ENCODE assay signal across 8 cellular contexts in the genomic region with DNA sequence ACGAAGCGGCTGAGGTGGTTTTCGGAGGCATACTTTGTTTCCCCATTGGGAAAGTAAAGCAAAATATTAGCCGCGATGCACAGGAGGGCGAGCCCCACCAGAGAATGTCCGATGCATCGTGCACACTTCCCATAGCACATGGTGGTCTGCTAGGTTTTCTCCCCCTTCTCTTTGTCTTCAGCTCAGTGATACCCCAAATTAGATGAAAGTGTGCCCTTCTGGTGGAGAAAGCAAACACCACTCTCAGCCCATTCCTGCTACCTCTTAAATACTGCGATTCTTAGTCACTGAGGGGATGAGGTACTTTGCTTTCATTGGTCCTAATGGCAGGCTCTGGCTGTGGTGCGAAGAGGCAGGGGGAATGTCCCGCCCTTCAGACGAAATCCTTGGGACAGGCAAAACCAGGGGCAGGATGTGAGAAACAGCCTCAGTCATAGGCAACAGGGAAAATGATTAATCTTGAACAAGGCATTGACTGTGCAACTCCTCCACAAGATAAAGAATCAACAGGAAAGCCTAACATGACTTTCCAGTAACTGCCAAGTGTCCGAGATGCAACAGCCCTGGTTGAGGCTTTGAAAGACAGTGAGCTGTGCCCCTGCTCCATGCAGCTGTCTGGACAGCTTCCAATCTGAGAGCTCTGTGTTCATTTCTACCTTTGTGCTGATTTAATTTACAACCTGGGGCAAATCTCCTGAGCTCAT. TPM values are rescaled to one million over a fixed set of nuclear protein-coding genes. Genes with fewer than 3 reads are reported as not detected.
A peak's percentile ranks its signal among the peaks of the same experiment; 100 is the strongest.
DNase-seq lines count a peak whose midpoint lies in the region; ATAC-seq and TF ChIP-seq lines count a peak whose summit lies in the region.

A gene with protein sequence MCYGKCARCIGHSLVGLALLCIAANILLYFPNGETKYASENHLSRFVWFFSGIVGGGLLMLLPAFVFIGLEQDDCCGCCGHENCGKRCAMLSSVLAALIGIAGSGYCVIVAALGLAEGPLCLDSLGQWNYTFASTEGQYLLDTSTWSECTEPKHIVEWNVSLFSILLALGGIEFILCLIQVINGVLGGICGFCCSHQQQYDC (minus strand): TSS at position 242 of the 704 bp plus-strand sequence. CDS start 102 bp downstream, at position 140.

- H3K27ac ChIP-seq in PC-3 (ENCODE audit: low read length), result peak within 1 kb of the TSS; percentile 99
- H3K27ac ChIP-seq in naive thymus-derived CD4-positive, alpha-beta T cell (ENCODE audit: low read depth, low read length), result no peak within 1 kb of the TSS
- no peak within 1 kb of the TSS for H3K27ac ChIP-seq in substantia nigra (ENCODE audit: low read depth, low read length, poor library complexity, severe bottlenecking)

- TSS peak; percentile 93 for BruUV-seq in PC-3 (replicated peaks; lab: Mats Ljungman, UMichigan)

- H3K4me2 ChIP-seq in PC-3 (ENCODE audit: low read length), result peak within 1 kb of the TSS; percentile 92

- H3K9me3 Mint-ChIP-seq in naive thymus-derived CD4-positive, alpha-beta T cell, result peaks cover 0 to 22% (median 3%) of the 10 kb centered on the region in 11 donors

- H4K20me1 ChIP-seq in PC-3 (ENCODE audit: low read length), result peaks cover 44% of the 10 kb centered on the region

- H3K27me3 ChIP-seq in PC-3 (ENCODE audit: low read length), result no peaks in the 10 kb centered on the region
- no peaks in the 10 kb centered on the region for H3K27me3 ChIP-seq in naive thymus-derived CD4-positive, alpha-beta T cell (ENCODE audit: control insufficient read depth in 2 of 2, insufficient read depth in 2 of 2, low read length in 2 of 2)

- peaks cover 57% of the 10 kb centered on the region for H3K79me2 ChIP-seq in PC-3 (ENCODE audit: low read length)

- H3K9ac ChIP-seq in PC-3 (ENCODE audit: low read length), result peak within 1 kb of the TSS; percentile 93

- H3K4me3 ChIP-seq in PC-3 (ENCODE audit: low read length), result peak within 1 kb of the TSS; percentile 90
- peak within 1 kb of the TSS; percentile 65 for H3K4me3 ChIP-seq in epithelial cell of esophagus (ENCODE audit: low read length)
- no peak within 1 kb of the TSS for H3K4me3 ChIP-seq in naive thymus-derived CD4-positive, alpha-beta T cell (ENCODE audit: low read length)

- peak within 1 kb of the TSS in 1 of 9 donors; percentile 59 for H3K27ac Mint-ChIP-seq in naive thymus-derived CD4-positive, alpha-beta T cell

- POLR2A ChIA-PET in PC-3 (lab: Charles Lee; ENCODE audit: unreplicated experiment), result interaction anchor here (0.5 to 3.6 kb wide), 19 partner anchors 10 to 556 kb away, joined by 3 to 34 read pairs (median 5); a partner anchor contains a TSS
- POLR2A ChIA-PET in naive thymus-derived CD4-positive, alpha-beta T cell (lab: Charles Lee), result no interaction called here

- CTCF ChIA-PET in PC-3 (lab: Charles Lee), result interaction anchor here (0.6 to 1.4 kb wide), 4 partner anchors 10 to 104 kb away, joined by 3 to 9 read pairs (median 4); no protein-coding TSS in a partner anchor
- CTCF ChIA-PET in naive thymus-derived CD4-positive, alpha-beta T cell (lab: Charles Lee), result no interaction called here

- ATAC-seq in PC-3 (peak; percentile 80), GM18858 (IDR thresholded peaks at IDR 0.05; ENCODE audit: unreplicated experiment) (no peak)
- peak; percentile 18 for ATAC-seq in naive thymus-derived CD4-positive, alpha-beta T cell

- H3K4me1 ChIP-seq in PC-3 (ENCODE audit: insufficient read depth, low read length), result peaks cover 63% of the 10 kb centered on the region
- no peaks in the 10 kb centered on the region for H3K4me1 ChIP-seq in naive thymus-derived CD4-positive, alpha-beta T cell (ENCODE audit: control insufficient read depth in 2 of 2, insufficient read depth in 2 of 2, low read length in 2 of 2)

- peaks cover 36% of the 10 kb centered on the region for H3K36me3 ChIP-seq in PC-3 (ENCODE audit: low read depth, low read length)
- H3K36me3 ChIP-seq in naive thymus-derived CD4-positive, alpha-beta T cell (ENCODE audit: control insufficient read depth in 2 of 3, insufficient read depth in 3 of 3, low read length in 3 of 3), result no peaks in the 10 kb centered on the region

- no peaks in the 10 kb centered on the region for H3K9me3 ChIP-seq in PC-3 (ENCODE audit: low read length)
- H3K9me3 ChIP-seq in naive thymus-derived CD4-positive, alpha-beta T cell (ENCODE audit: control insufficient read depth in 2 of 3, low read length in 3 of 3), result no peaks in the 10 kb centered on the region

- peak within 1 kb of the TSS in 2 of 10 donors; percentile 11 to 47 for H3K4me3 Mint-ChIP-seq in naive thymus-derived CD4-positive, alpha-beta T cell

- intact Hi-C loops in PC-3 (cut with micrococcal nuclease), result loop anchor here (1.0 to 10.0 kb wide), 5 partner anchors 10 to 277 kb away; a partner anchor contains a TSS
- intact Hi-C loops in naive thymus-derived CD4-positive, alpha-beta T cell (cut with micrococcal nuclease), result no loop called here

- peak; percentile 98 for DNase-seq in Daoy (ENCODE audit: low read depth)
- DNase-seq in PC-3, result peak; percentile 98
- peak; percentile 99 for DNase-seq in epithelial cell of esophagus (ENCODE audit: low read depth)
- no peak for DNase-seq in naive thymus-derived CD4-positive, alpha-beta T cell
- no peak for DNase-seq in OCI-M2 (lab: John Stamatoyannopoulos, UW; ENCODE audit: unreplicated experiment)
- no peak for DNase-seq in activated gamma-delta T cell treated with Interleukin-2 at 50 U/mL for 16 hours
- no peak for DNase-seq in substantia nigra (lab: John Stamatoyannopoulos, UW)

- no peak within 1 kb of the TSS for H2AFZ ChIP-seq in PC-3 (ENCODE audit: low read length)

- peaks cover 11 to 25% (median 14%) of the 10 kb centered on the region in 5 donors for H3K27me3 Mint-ChIP-seq in naive thymus-derived CD4-positive, alpha-beta T cell

- H3K4me1 Mint-ChIP-seq in naive thymus-derived CD4-positive, alpha-beta T cell, result peaks cover 0 to 2% (median 0%) of the 10 kb centered on the region in 7 donors

- peaks cover 17% of the 10 kb centered on the region for H3F3A ChIP-seq in PC-3 (ENCODE audit: low read length, unreplicated experiment)

- no peaks in the 10 kb centered on the region for H3K9me2 ChIP-seq in PC-3 (replicated peaks; ENCODE audit: low read length)

- TF ChIP-seq CTCF in PC-3 (conservative IDR thresholded peaks at IDR 0.05; ENCODE audit: low read depth, low read length) (no peak), epithelial cell of esophagus (IDR thresholded peaks at IDR 0.05; ENCODE audit: insufficient read depth, low read depth, low read length, missing control alignments) (no peak)

- peaks cover 0 to 7% (median 0%) of the 10 kb centered on the region in 5 donors for H3K36me3 Mint-ChIP-seq in naive thymus-derived CD4-positive, alpha-beta T cell

RNA-seq across cellular contexts. Expression of the gene that starts here (rescaled TPM):
- total RNA-seq in Daoy (2014; rRNA removed; shearing (Covaris generic)), result 206 and 209 TPM in 2 replicates
- 408 and 535 TPM in 2 replicates for total RNA-seq in PC-3 (2014; rRNA removed)
- total RNA-seq in naive thymus-derived CD4-positive, alpha-beta T cell, result not detected
- polyA plus RNA-seq in naive thymus-derived CD4-positive, alpha-beta T cell, result not detected

Comparison
In these comparisons a context has a peak if more than half of its experiments do, and no peak if none do; other contexts are left out.
1. RNA of the gene that starts here (total RNA-seq): 408 to 535 TPM in PC-3 and 206 to 209 TPM in Daoy; not detected in naive thymus-derived CD4-positive, alpha-beta T cell; every median in the first group is over 100 times any median in the second.
2. Peak in ATAC-seq in naive thymus-derived CD4-positive, alpha-beta T cell; RNA of the gene not detected or under 1 TPM.
3. DNase-seq: peak in Daoy (single experiment), PC-3 (single experiment) and epithelial cell of esophagus (single experiment); none in naive thymus-derived CD4-positive, alpha-beta T cell (0 of 9), OCI-M2 (single experiment), activated gamma-delta T cell treated with Interleukin-2 at 50 U/mL for 16 hours (single experiment) and substantia nigra (0 of 49).